8 cellular contexts compared by ENCODE assay signal in genomic region chr17:79082311-79083190, GRCh38. TPM values are rescaled to one million over a fixed set of nuclear protein-coding genes. Genes with fewer than 3 reads are reported as not detected.
A peak's percentile ranks its signal among the peaks of the same experiment; 100 is the strongest.
DNase-seq lines count a peak whose midpoint lies in the region; ATAC-seq, FAIRE-seq and TF ChIP-seq lines count a peak whose summit lies in the region.

No MANE protein-coding gene starts in this region.

- ATAC-seq in HCT116: peak; percentile 85
- peak; percentile 80 for ATAC-seq in SK-N-SH treated with all-trans-retinoic acid at 6 μM for 48 hours
- ATAC-seq in GM21447 (IDR thresholded peaks at IDR 0.05; ENCODE audit: unreplicated experiment): no peak
- ATAC-seq in HG03159 (IDR thresholded peaks at IDR 0.05; ENCODE audit: unreplicated experiment): no peak

- TF ChIP-seq CTCF in BE2C (IDR thresholded peaks at IDR 0.05; ENCODE audit: low read depth, low read length) (peak; percentile 85), HCT116 (IDR thresholded peaks at IDR 0.05 in 2 of 3, conservative IDR thresholded peaks at IDR 0.05 in 1 of 3; ENCODE audit: borderline replicate concordance in 1 of 3, insufficient read depth in 1 of 3, low read depth in 2 of 3, low read length in 2 of 3) (peak; percentile 86 to 99 (median 98)), astrocyte (IDR thresholded peaks at IDR 0.05; ENCODE audit: insufficient read depth, low read depth, low read length) (peak; percentile 41)

- H3K9me2 ChIP-seq in HCT116 (ENCODE audit: insufficient read depth): no peaks in the 10 kb centered on the region

- H3K4me3 ChIP-seq in BE2C (ENCODE audit: low read depth, low read length) (no peak overlapping the region), HCT116 (replicated peaks in 1 of 2; ENCODE audit: low read depth in 1 of 2, low read length in 2 of 2) (no peak overlapping the region), astrocyte (ENCODE audit: insufficient read depth, low read depth, low read length) (no peak overlapping the region)

- POLR2A ChIA-PET in HCT116 (lab: Charles Lee): no interaction called here

- H3K27ac ChIP-seq in HCT116 (ENCODE audit: low read depth, low read length) (no peak overlapping the region), astrocyte (ENCODE audit: low read depth, low read length) (no peak overlapping the region)

- no TSS peak for BruUV-seq in HCT116 (replicated peaks; lab: Mats Ljungman, UMichigan)

- H3K4me1 ChIP-seq in BE2C: peaks cover 10% of the 10 kb centered on the region
- H3K4me1 ChIP-seq in HCT116 (ENCODE audit: control insufficient read depth in 1 of 2, insufficient read depth in 2 of 2, low read length in 2 of 2): no peaks in the 10 kb centered on the region
- H3K4me1 ChIP-seq in astrocyte (ENCODE audit: insufficient read depth, low read length): no peaks in the 10 kb centered on the region

- no peaks in the 10 kb centered on the region for H3K27me3 ChIP-seq in BE2C
- H3K27me3 ChIP-seq in HCT116 (ENCODE audit: insufficient read depth, low read length): no peaks in the 10 kb centered on the region
- H3K27me3 ChIP-seq in astrocyte (ENCODE audit: insufficient read depth, low read length): no peaks in the 10 kb centered on the region

- CTCF ChIA-PET in HCT116 (lab: Charles Lee): interaction anchor here (1.0 to 2.4 kb wide), 13 partner anchors 8 to 310 kb away, joined by 3 to 8 read pairs (median 6); partner anchors contain the start of gene ENGASE

- H3K36me3 ChIP-seq in BE2C (peaks cover 7% of the 10 kb centered on the region), HCT116 (ENCODE audit: control insufficient read depth in 1 of 2, insufficient read depth in 2 of 2, low read length in 2 of 2) (peaks cover 28 to 30% of the 10 kb centered on the region in 2 experiments; a peak in 3 of 4 replicates), astrocyte (ENCODE audit: insufficient read depth, low read length) (no peaks in the 10 kb centered on the region)

- DNase-seq in BE2C (peak; percentile 82), HCT116 (ENCODE audit: low read depth, low spot score) (peak; percentile 22), astrocyte (ENCODE audit: low read depth) (no peak), immature natural killer cell (peak; percentile 32 to 45 (median 37))
- peak in 2 of 3 experiments; percentile 25 to 42 for DNase-seq in stimulated activated CD4-positive, alpha-beta T cell treated with anti-CD3 and anti-CD28 coated beads, TNF-alpha, amount 100 ng/mL, for 24 hours (ENCODE audit: low read depth in 3 of 3)

- RAD21 ChIA-PET in HCT116 (lab: Charles Lee; ENCODE audit: low non-redundant PET in 1 of 2, low total read pairs in 2 of 2, uncharacterized antibody in 2 of 2, unreplicated experiment in 2 of 2): interaction anchor here (0.6 to 1.1 kb wide), 3 partner anchors 8 to 63 kb away, joined by 3 to 4 read pairs (median 4); partner anchors contain the start of gene ENGASE (in 1 of the 2)

- H3K9me3 ChIP-seq in BE2C: no peaks in the 10 kb centered on the region
- H3K9me3 ChIP-seq in HCT116 (ENCODE audit: control insufficient read depth in 1 of 2, insufficient read depth in 1 of 2, low read depth in 1 of 2, low read length in 2 of 2): no peaks in the 10 kb centered on the region
- H3K9me3 ChIP-seq in astrocyte (ENCODE audit: insufficient read depth, low read depth, low read length): no peaks in the 10 kb centered on the region

- H2AFZ ChIP-seq in HCT116 (ENCODE audit: low read depth, low read length, poor library complexity, severe bottlenecking): no peak overlapping the region
- H2AFZ ChIP-seq in astrocyte (ENCODE audit: low read depth, low read length): no peak overlapping the region

- peaks cover 14% of the 10 kb centered on the region for H3K36me3 Mint-ChIP-seq in astrocyte (ENCODE audit: low read depth, unreplicated experiment)
- H3K36me3 Mint-ChIP-seq in immature natural killer cell: peaks cover 5 to 9% (median 8%) of the 10 kb centered on the region in 3 donors

- H4K20me1 ChIP-seq in HCT116 (ENCODE audit: insufficient read depth): no peaks in the 10 kb centered on the region
- peaks cover 7% of the 10 kb centered on the region for H4K20me1 ChIP-seq in astrocyte (ENCODE audit: insufficient read depth, low read length)

- no peak overlapping the region for H3K27ac Mint-ChIP-seq in astrocyte (ENCODE audit: unreplicated experiment)
- no peak overlapping the region for H3K27ac Mint-ChIP-seq in immature natural killer cell

- H3K4me3 Mint-ChIP-seq in astrocyte (ENCODE audit: unreplicated experiment) (no peak overlapping the region), immature natural killer cell (no peak overlapping the region)

- peak; percentile 72 for TF ChIP-seq RAD21 in HCT116 (IDR thresholded peaks at IDR 0.05; ENCODE audit: low read depth)

- H3K4me2 ChIP-seq in HCT116 (ENCODE audit: low read length): no peak overlapping the region
- no peak overlapping the region for H3K4me2 ChIP-seq in astrocyte (ENCODE audit: low read length)

- intact Hi-C loops in HCT116 (cut with micrococcal nuclease): loop anchor here (1.0 kb wide), 3 partner anchors 17 to 63 kb away; no protein-coding TSS in a partner anchor

- H3K9me3 Mint-ChIP-seq in astrocyte (ENCODE audit: unreplicated experiment): no peaks in the 10 kb centered on the region
- H3K9me3 Mint-ChIP-seq in immature natural killer cell: no peaks in the 10 kb centered on the region

- TF ChIP-seq POLR2A in HCT116 (IDR thresholded peaks at IDR 0.05; ENCODE audit: borderline replicate concordance, extremely low read depth, insufficient read depth, insufficient read length): no peak

- no peaks in the 10 kb centered on the region for H3K4me1 Mint-ChIP-seq in astrocyte (ENCODE audit: low read depth, unreplicated experiment)
- H3K4me1 Mint-ChIP-seq in immature natural killer cell: no peaks in the 10 kb centered on the region

- no peaks in the 10 kb centered on the region for H3K27me3 Mint-ChIP-seq in astrocyte (ENCODE audit: low read depth, unreplicated experiment)
- peaks cover 0 to 6% (median 0%) of the 10 kb centered on the region in 3 donors for H3K27me3 Mint-ChIP-seq in immature natural killer cell (ENCODE audit: low read depth in 3 of 3)

- no peaks in the 10 kb centered on the region for H3K79me2 ChIP-seq in HCT116 (ENCODE audit: insufficient read depth, low read length)
- no peaks in the 10 kb centered on the region for H3K79me2 ChIP-seq in astrocyte (ENCODE audit: insufficient read depth, low read length)

- no peak for FAIRE-seq in astrocyte (lab: Jason Lieb, UNC)

- H3K9ac ChIP-seq in HCT116 (ENCODE audit: low read length) (no peak overlapping the region), astrocyte (ENCODE audit: low read length) (no peak overlapping the region)

TF ChIP-seq in HCT116, 20 proteins besides CTCF, POLR2A, EP300 and RAD21 (continues in another document):
- TF ChIP-seq YY1 (IDR thresholded peaks at IDR 0.05; ENCODE audit: extremely low read depth, insufficient replicate concordance, low read depth, low read length) (no peak), CBX3 (IDR thresholded peaks at IDR 0.05; ENCODE audit: low read depth) (no peak), TCF7L2 (IDR thresholded peaks at IDR 0.05; ENCODE audit: borderline replicate concordance, extremely low read depth, insufficient read depth, insufficient read length) (no peak), EGR1 (IDR thresholded peaks at IDR 0.05; ENCODE audit: low read depth) (no peak), CEBPB (IDR thresholded peaks at IDR 0.05; ENCODE audit: low read depth) (no peak), SIN3A (IDR thresholded peaks at IDR 0.05; ENCODE audit: low read depth) (no peak), SRF (IDR thresholded peaks at IDR 0.05; ENCODE audit: low read depth) (no peak), EZH2 (IDR thresholded peaks at IDR 0.05) (no peak), ZNF274 (IDR thresholded peaks at IDR 0.05; ENCODE audit: low read depth, low read length) (no peak), ZFX (IDR thresholded peaks at IDR 0.05) (no peak)

TF ChIP-seq in SK-N-SH treated with all-trans-retinoic acid at 6 μM for 48 hours, 23 proteins besides CTCF, POLR2A, EP300 and RAD21 (continues in another document):
- TF ChIP-seq SNAI2 (CRISPR knock-in tag; IDR thresholded peaks at IDR 0.05) (no peak), BACH2 (CRISPR knock-in tag; IDR thresholded peaks at IDR 0.05; ENCODE audit: borderline replicate concordance) (no peak), POU6F1 (CRISPR knock-in tag; IDR thresholded peaks at IDR 0.05; ENCODE audit: borderline replicate concordance, low read depth) (no peak), ZFP30 (CRISPR knock-in tag; IDR thresholded peaks at IDR 0.05) (no peak), PATZ1 (CRISPR knock-in tag; IDR thresholded peaks at IDR 0.05; ENCODE audit: borderline replicate concordance) (no peak)

RNA-seq across cellular contexts. Expression of gene ENGASE, which starts 7.9 kb away (rescaled TPM):
- 68.4 TPM for polyA plus RNA-seq in BE2C (2012; ENCODE audit: insufficient read depth, insufficient read length, low read depth)
- total RNA-seq in HCT116 (2021; ENCODE audit: unreplicated experiment): 54.2 TPM
- polyA plus RNA-seq in HCT116 (2012): 21.4 and 21.8 TPM in 2 replicates
- total RNA-seq in astrocyte: 11.5 and 11.6 TPM in 2 replicates
- polyA plus RNA-seq in immature natural killer cell: 1 to 10 TPM; 1.9 to 6.6 (median 1.9) TPM

RNA-seq across cellular contexts. Expression of gene C1QTNF1, which starts 58.6 kb away (rescaled TPM):
- polyA plus RNA-seq in BE2C (2012; ENCODE audit: insufficient read depth, insufficient read length, low read depth): 11.1 TPM
- total RNA-seq in HCT116 (2021; ENCODE audit: unreplicated experiment): 4.0 TPM
- 3.5 and 3.7 TPM in 2 replicates for polyA plus RNA-seq in HCT116 (2012)
- 1.8 and 2.2 TPM in 2 replicates for total RNA-seq in astrocyte
- not detected for polyA plus RNA-seq in immature natural killer cell

Comparison
In these comparisons a context has a peak if more than half of its experiments do, and no peak if none do; other contexts are left out.
1. CTCF ChIP-seq: peak in every context shown above with its lines; median percentile 98 in HCT116; 85 in BE2C; 41 in astrocyte.
2. ATAC-seq: peak in HCT116 (single experiment) and SK-N-SH treated with all-trans-retinoic acid at 6 μM for 48 hours (single experiment); none in GM21447 (single experiment) and HG03159 (single experiment).